Comparison of ENCODE assay signal across 19 cellular contexts in the genomic region with DNA sequence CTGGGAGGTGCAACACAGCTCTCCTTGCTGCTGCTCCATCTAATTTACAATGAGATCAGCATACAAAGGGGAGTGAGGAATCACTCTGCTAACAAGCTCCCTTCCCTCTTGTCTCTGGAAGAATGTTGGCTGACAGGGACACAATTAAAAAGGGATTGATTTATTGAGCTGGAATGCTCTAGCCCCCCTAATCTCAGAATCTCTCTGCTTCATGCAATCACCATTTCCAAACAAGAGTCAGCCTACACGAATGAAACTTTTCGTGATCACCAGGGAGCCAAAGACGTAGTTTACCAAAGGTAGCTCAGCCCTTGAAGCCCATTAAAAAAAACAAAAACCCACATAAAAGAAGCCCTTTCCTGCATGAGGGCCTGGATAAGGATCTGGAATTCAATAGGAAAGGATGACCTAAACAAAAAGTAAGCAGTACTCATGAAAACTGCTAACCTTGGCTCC.
DNase-seq lines count a peak whose midpoint lies in the region; ATAC-seq and TF ChIP-seq lines count a peak whose summit lies in the region.
"Had no signal": no experiment of that assay in that cellular context is flagged by ENCODE, and none has a peak within 500 bp of the region (broad histone marks: within the 10 kb centered on the region; RNA-seq: fewer than 3 reads in every experiment).

No MANE protein-coding gene starts in this region.

- H3K4me1 Mint-ChIP-seq in type B pancreatic cell (ENCODE audit: unreplicated experiment): peaks cover 19% of the 10 kb centered on the region
- H3K4me1 Mint-ChIP-seq: activated CD4-positive, alpha-beta T cell treated with anti-CD3 and anti-CD28 coated beads, Interleukin-2, amount 10 ng/mL, durations not matched to agents 7 days and 5 days had no signal

- TF ChIP-seq CTCF in type B pancreatic cell (conservative IDR thresholded peaks at IDR 0.05): no peak

- H3K9me3 Mint-ChIP-seq in type B pancreatic cell: no peaks in the 10 kb centered on the region
- H3K9me3 Mint-ChIP-seq: activated CD4-positive, alpha-beta T cell treated with anti-CD3 and anti-CD28 coated beads, Interleukin-2, amount 10 ng/mL, durations not matched to agents 7 days and 5 days; CD4-positive, alpha-beta T cell; T-helper 2 cell treated with Interferon-gamma antibody and Interleukin-4, amounts not matched to agents 5 μg/mL and 100 μg/mL, for 36 hours had no signal

- H3K27ac Mint-ChIP-seq in type B pancreatic cell: peak overlapping the region; percentile 35
- H3K27ac Mint-ChIP-seq: activated CD4-positive, alpha-beta T cell treated with anti-CD3 and anti-CD28 coated beads, Interleukin-2, amount 10 ng/mL, durations not matched to agents 7 days and 5 days; activated T-cell treated with anti-CD3 and anti-CD28 coated beads, Interleukin-2, amount 50 U/mL, for 72 hours; CD4-positive, alpha-beta T cell; T-helper 2 cell treated with Interferon-gamma antibody and Interleukin-4, amounts not matched to agents 5 μg/mL and 100 μg/mL, for 36 hours had no signal

- ATAC-seq in GM21619 (IDR thresholded peaks at IDR 0.05; ENCODE audit: unreplicated experiment): no peak
- ATAC-seq: activated T-cell treated with anti-CD3 and anti-CD28 coated beads, Interleukin-2, amount 50 U/mL, for 72 hours; heart left ventricle; psoas muscle; Right ventricle myocardium inferior had no signal

- peaks cover 5% of the 10 kb centered on the region for H3K27me3 Mint-ChIP-seq in type B pancreatic cell
- H3K27me3 Mint-ChIP-seq: activated CD4-positive, alpha-beta T cell treated with anti-CD3 and anti-CD28 coated beads, Interleukin-2, amount 10 ng/mL, durations not matched to agents 7 days and 5 days; CD4-positive, alpha-beta T cell had no signal

- peak; percentile 45 for DNase-seq in LoVo (ENCODE audit: low spot score)
- peak; percentile 60 for DNase-seq in astrocyte of the hippocampus (ENCODE audit: low read depth, low spot score)
- peak; percentile 13 to 84 for DNase-seq in lung microvascular endothelial cell (ENCODE audit: low read depth in 2 of 2)
- no peak for DNase-seq in type B pancreatic cell (ENCODE audit: extremely low spot score, unreplicated experiment)
- no peak for DNase-seq in HUDEP-2 (lab: John Stamatoyannopoulos, UW; ENCODE audit: unreplicated experiment in 76 of 76)
- DNase-seq in NCI-H2107 treated with DMSO at 0.1 percent for 48 hours (lab: John Stamatoyannopoulos, UW; ENCODE audit: unreplicated experiment): no peak
- DNase-seq: activated CD4-positive, alpha-beta T cell treated with anti-CD3 and anti-CD28 coated beads, Interleukin-2, amount 10 ng/mL, durations not matched to agents 7 days and 5 days; activated naive CD4-positive, alpha-beta T cell treated with Interleukin-2 at 50 U/mL for 16 hours; activated T-cell treated with anti-CD3 and anti-CD28 coated beads, Interleukin-2, amount 50 U/mL, for 72 hours; adrenal gland; CD4-positive, alpha-beta T cell; heart left ventricle; MV-4-11; NCI-H526 treated with DMSO at 0.1 percent for 48 hours; psoas muscle; stimulated activated CD8-positive, alpha-beta memory T cell treated with anti-CD3 and anti-CD28 coated beads, Interleukin-4, amount 100 ng/mL, for 48 hours had no signal

- H3K36me3 Mint-ChIP-seq in type B pancreatic cell: no peaks in the 10 kb centered on the region

- H3K4me3 Mint-ChIP-seq in type B pancreatic cell: no peak overlapping the region
- H3K4me3 Mint-ChIP-seq: activated CD4-positive, alpha-beta T cell treated with anti-CD3 and anti-CD28 coated beads, Interleukin-2, amount 10 ng/mL, durations not matched to agents 7 days and 5 days; activated T-cell treated with anti-CD3 and anti-CD28 coated beads, Interleukin-2, amount 50 U/mL, for 72 hours; CD4-positive, alpha-beta T cell; T-helper 2 cell treated with Interferon-gamma antibody and Interleukin-4, amounts not matched to agents 5 μg/mL and 100 μg/mL, for 36 hours had no signal

Comparison
In these comparisons a context has a peak if more than half of its experiments do, and no peak if none do; other contexts are left out.
1. DNase-seq: peak in LoVo (single experiment), astrocyte of the hippocampus (single experiment) and lung microvascular endothelial cell (2 of 2); none in type B pancreatic cell (single experiment), HUDEP-2 (0 of 76) and NCI-H2107 treated with DMSO at 0.1 percent for 48 hours (single experiment).